1 cellular context compared by ENCODE assay signal in genomic region chr4:52869196-52869595, GRCh38.
A peak's percentile ranks its signal among the peaks of the same experiment; 100 is the strongest.
TF ChIP-seq lines count a peak whose summit lies in the region.

No MANE protein-coding gene starts in this region.

TF ChIP-seq in SK-N-SH, 30 proteins besides CTCF, POLR2A, EP300 and RAD21 (continued from another document):
- peak; percentile 96 for TF ChIP-seq FOXJ3 (CRISPR knock-in tag; IDR thresholded peaks at IDR 0.05)
